Comparison of ENCODE assay signal across 16 cellular contexts in genomic region chr10:130169136-130169888, GRCh38. TPM values are rescaled to one million over a fixed set of nuclear protein-coding genes. Genes with fewer than 3 reads are reported as not detected.
DNase-seq lines count a peak whose midpoint lies in the region; ATAC-seq, FAIRE-seq and TF ChIP-seq lines count a peak whose summit lies in the region.
"Had no signal": no experiment of that assay in that cellular context is flagged by ENCODE, and none has a peak within 500 bp of the region (broad histone marks: within the 10 kb centered on the region; RNA-seq: fewer than 3 reads in every experiment).

No MANE protein-coding gene starts in this region.

- no peak for FAIRE-seq in GM19239 (lab: Jason Lieb, UNC)

- peaks cover 48 to 52% of the 10 kb centered on the region in 2 donors for H3K36me3 Mint-ChIP-seq in CD4-positive, alpha-beta memory T cell
- peaks cover 22% of the 10 kb centered on the region for H3K36me3 Mint-ChIP-seq in neural progenitor cell

- no peaks in the 10 kb centered on the region for H4K20me1 ChIP-seq in neural progenitor cell (ENCODE audit: low read depth)

- CTCF ChIA-PET in CD4-positive, alpha-beta memory T cell (lab: Charles Lee; ENCODE audit: partially characterized antibody), result interaction anchor here (1.4 to 2.9 kb wide), 3 partner anchors 10 to 20 kb away, joined by 3 to 8 read pairs (median 5); no protein-coding TSS in a partner anchor

- H3K4me1 Mint-ChIP-seq in CD4-positive, alpha-beta memory T cell, result peaks cover 35 to 62% (median 51%) of the 10 kb centered on the region in 4 donors
- peaks cover 5% of the 10 kb centered on the region for H3K4me1 Mint-ChIP-seq in neural progenitor cell

- no peaks in the 10 kb centered on the region for H3K79me2 ChIP-seq in neural progenitor cell (ENCODE audit: low read depth)

- H3K4me3 ChIP-seq in CD4-positive, alpha-beta memory T cell (ENCODE audit: low read length in 2 of 2), result no peak overlapping the region
- no peak overlapping the region for H3K4me3 ChIP-seq in HUES48 (ENCODE audit: low read depth, low read length)
- H3K4me3 ChIP-seq in neural progenitor cell, result no peak overlapping the region
- H3K4me3 ChIP-seq: lower lobe of right lung, smooth muscle cell had no signal

- no peak for ATAC-seq in HG03095 (IDR thresholded peaks at IDR 0.05; ENCODE audit: unreplicated experiment)
- ATAC-seq: lower lobe of right lung had no signal

- H3K4me2 ChIP-seq in neural progenitor cell, result no peak overlapping the region
- H3K4me2 ChIP-seq: smooth muscle cell had no signal

- H3F3A ChIP-seq in neural progenitor cell (ENCODE audit: low read depth), result no peaks in the 10 kb centered on the region

- H3K4me1 ChIP-seq in CD4-positive, alpha-beta memory T cell (ENCODE audit: insufficient read depth, low read length), result peaks cover 43% of the 10 kb centered on the region
- H3K4me1 ChIP-seq in HUES48 (ENCODE audit: control insufficient read depth, insufficient read depth, low read length) (peaks cover 10% of the 10 kb centered on the region), neural progenitor cell (no peaks in the 10 kb centered on the region)
- H3K4me1 ChIP-seq: lower lobe of right lung had no signal

- H3K9me3 ChIP-seq in CD4-positive, alpha-beta memory T cell (ENCODE audit: control insufficient read depth in 1 of 2, low read length in 2 of 2), result no peaks in the 10 kb centered on the region
- H3K9me3 ChIP-seq in HUES48 (ENCODE audit: control insufficient read depth, insufficient read depth, low read length) (no peaks in the 10 kb centered on the region), neural progenitor cell (ENCODE audit: low read depth) (no peaks in the 10 kb centered on the region)
- H3K9me3 ChIP-seq: lower lobe of right lung, neutrophil had no signal

- H3K9ac ChIP-seq in HUES48 (ENCODE audit: low read depth, low read length) (no peak overlapping the region), neural progenitor cell (no peak overlapping the region)

- H3K9me3 Mint-ChIP-seq in CD4-positive, alpha-beta memory T cell, result peaks cover 0 to 2% (median 0%) of the 10 kb centered on the region in 8 donors
- no peaks in the 10 kb centered on the region for H3K9me3 Mint-ChIP-seq in neural progenitor cell
- H3K9me3 Mint-ChIP-seq: IgD-negative memory B cell had no signal

- peak overlapping the region in 7 of 8 donors; percentile 9 to 73 (median 56) for H3K4me3 Mint-ChIP-seq in CD4-positive, alpha-beta memory T cell
- no peak overlapping the region for H3K4me3 Mint-ChIP-seq in neural progenitor cell

- POLR2A ChIA-PET in CD4-positive, alpha-beta memory T cell (lab: Charles Lee; ENCODE audit: partially characterized antibody), result interaction anchor here (0.8 kb wide), 1 partner anchor 10 kb away, joined by 3 read pairs; no protein-coding TSS in a partner anchor

- no peak overlapping the region for H3K27ac ChIP-seq in CD4-positive, alpha-beta memory T cell (ENCODE audit: low read depth, low read length)
- H3K27ac ChIP-seq in HUES48 (ENCODE audit: low read depth, low read length) (peak overlapping the region; percentile 26), neural progenitor cell (no peak overlapping the region)
- H3K27ac ChIP-seq: lower lobe of right lung, neutrophil had no signal

- no peaks in the 10 kb centered on the region for H3K27me3 Mint-ChIP-seq in CD4-positive, alpha-beta memory T cell
- no peaks in the 10 kb centered on the region for H3K27me3 Mint-ChIP-seq in neural progenitor cell (ENCODE audit: insufficient read depth, low read depth)
- H3K27me3 Mint-ChIP-seq: IgD-negative memory B cell had no signal

- no peaks in the 10 kb centered on the region for H3K27me3 ChIP-seq in CD4-positive, alpha-beta memory T cell (ENCODE audit: insufficient read depth, low read length)
- H3K27me3 ChIP-seq in HUES48 (ENCODE audit: control insufficient read depth, insufficient read depth, low read length), result no peaks in the 10 kb centered on the region
- no peaks in the 10 kb centered on the region for H3K27me3 ChIP-seq in neural progenitor cell
- H3K27me3 ChIP-seq: neutrophil had no signal

- peak in 1 of 5 donors; percentile 11 for DNase-seq in CD4-positive, alpha-beta memory T cell
- peak; percentile 84 for DNase-seq in astrocyte of the hippocampus (ENCODE audit: low read depth, low spot score)
- peak; percentile 74 for DNase-seq in kidney tubule cell (ENCODE audit: low spot score)
- DNase-seq in KBM-7, result no peak
- DNase-seq in GM19239 (ENCODE audit: insufficient read length, low spot score), result no peak
- DNase-seq in neural progenitor cell (ENCODE audit: low spot score), result no peak
- DNase-seq: activated T-cell treated with anti-CD3 and anti-CD28 coated beads, Interleukin-2, amount 50 U/mL, for 1 hour; DMS 273 treated with DMSO at 0.1 percent for 48 hours; lower lobe of right lung; OCI-M1; SW 1271 had no signal

- intact Hi-C loops in CD4-positive, alpha-beta memory T cell (cut with micrococcal nuclease), result no loop called here

- H3K36me3 ChIP-seq in CD4-positive, alpha-beta memory T cell (ENCODE audit: insufficient read depth, low read length), result peaks cover 12% of the 10 kb centered on the region
- H3K36me3 ChIP-seq in HUES48 (ENCODE audit: control insufficient read depth, insufficient read depth, low read length), result peaks cover 88% of the 10 kb centered on the region
- peaks cover 7% of the 10 kb centered on the region for H3K36me3 ChIP-seq in neural progenitor cell

- H3K27ac Mint-ChIP-seq in CD4-positive, alpha-beta memory T cell, result peak overlapping the region in 3 of 7 donors; percentile 11 to 64 (median 52)
- no peak overlapping the region for H3K27ac Mint-ChIP-seq in neural progenitor cell
- H3K27ac Mint-ChIP-seq: IgD-negative memory B cell had no signal

- TF ChIP-seq CTCF in neural progenitor cell (IDR thresholded peaks at IDR 0.05), result no peak

- H2AFZ ChIP-seq in neural progenitor cell (replicated peaks), result no peak overlapping the region

- in situ Hi-C loops in KBM-7 (cut with MboI; ENCODE audit: low pct_unique_long_range_greater_than_20kb, low sequenced_read_pairs), result no loop called here

RNA-seq across cellular contexts. Expression of gene GLRX3, which starts 33.1 kb away (rescaled TPM):
- 10 to 100 TPM; 39.3 to 41.8 TPM for total RNA-seq in CD4-positive, alpha-beta memory T cell
- 100 to 1,000 TPM in 1 of 2 donors, 10 to 100 TPM in 1; 77.9 to 116 TPM for polyA plus RNA-seq in CD4-positive, alpha-beta memory T cell
- total RNA-seq in neural progenitor cell (ENCODE audit: low replicate concordance), result 142 and 182 TPM in 2 replicates

RNA-seq across cellular contexts. Expression of gene C10orf143, which starts 58.7 kb away (rescaled TPM):
- total RNA-seq in CD4-positive, alpha-beta memory T cell, result 1 to 10 TPM; 9.2 TPM
- 10 to 100 TPM; 18.7 to 33.9 TPM for polyA plus RNA-seq in CD4-positive, alpha-beta memory T cell
- total RNA-seq in neural progenitor cell (ENCODE audit: low replicate concordance), result 1.1 and 1.6 TPM in 2 replicates
- total RNA-seq: smooth muscle cell had no signal

Comparison
In these comparisons a context has a peak if more than half of its experiments do, and no peak if none do; other contexts are left out.
1. DNase-seq: peak in astrocyte of the hippocampus (single experiment) and kidney tubule cell (single experiment); none in KBM-7 (single experiment), GM19239 (single experiment) and neural progenitor cell (single experiment).